Comparison of ENCODE assay signal across 15 cellular contexts in the genomic region with DNA sequence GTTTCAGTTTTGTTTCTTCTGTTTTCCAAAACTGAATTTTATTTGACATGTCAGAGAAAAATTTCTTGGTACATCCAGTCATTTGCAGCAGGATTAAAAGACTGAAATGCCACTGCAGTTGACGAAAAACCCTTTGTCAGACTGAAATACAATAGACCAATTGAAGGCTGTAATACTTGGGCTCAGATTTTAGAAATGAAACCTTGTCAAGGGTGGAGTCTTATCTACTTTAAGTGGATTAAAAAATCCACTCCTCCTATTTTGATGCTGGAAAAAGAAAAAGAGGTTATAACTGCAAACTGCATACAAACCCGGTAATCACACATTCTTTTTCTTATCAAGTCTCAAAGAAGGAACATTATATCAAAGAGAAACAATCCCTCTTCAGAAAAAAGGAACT.
A peak's percentile ranks its signal among the peaks of the same experiment; 100 is the strongest.
DNase-seq lines count a peak whose midpoint lies in the region; ATAC-seq and TF ChIP-seq lines count a peak whose summit lies in the region.
"Had no signal": no experiment of that assay in that cellular context is flagged by ENCODE, and none has a peak within 500 bp of the region (broad histone marks: within the 10 kb centered on the region; RNA-seq: fewer than 3 reads in every experiment).

No MANE protein-coding gene starts in this region.

- no peak overlapping the region for H3K27ac Mint-ChIP-seq in Calu3 (ENCODE audit: unreplicated experiment)
- H3K27ac Mint-ChIP-seq: B cell; CD4-positive, alpha-beta T cell had no signal

- H3K9me3 Mint-ChIP-seq in Calu3 (ENCODE audit: low read depth, unreplicated experiment): no peaks in the 10 kb centered on the region
- H3K9me3 Mint-ChIP-seq: CD4-positive, alpha-beta T cell had no signal

- H3K36me3 Mint-ChIP-seq in Calu3 (ENCODE audit: insufficient read depth, unreplicated experiment): peaks cover 11% of the 10 kb centered on the region

- in situ Hi-C loops in Panc1 (cut with HindIII; ENCODE audit: low pct_unique_long_range_greater_than_20kb, low sequenced_read_pairs): loop anchor here (25.0 kb wide), 1 partner anchor 327 kb away; no protein-coding TSS in a partner anchor

- H3K27me3 ChIP-seq in Panc1 (ENCODE audit: control insufficient read depth, insufficient read depth, low read length): no peaks in the 10 kb centered on the region
- no peaks in the 10 kb centered on the region for H3K27me3 ChIP-seq in dorsolateral prefrontal cortex

- H3K27ac ChIP-seq in Panc1 (ENCODE audit: low read length) (peak overlapping the region; percentile 15; the same call in 1 of the 2 replicates), dorsolateral prefrontal cortex (peak overlapping the region in 35 of 59 donors; percentile 0 to 73 (median 43))
- H3K27ac ChIP-seq: HL-60 had no signal

- DNase-seq in Panc1 (ENCODE audit: low read depth, low spot score): no peak
- DNase-seq in dorsolateral prefrontal cortex: no peak
- peak; percentile 65 for DNase-seq in pons (ENCODE audit: low spot score)
- DNase-seq in NCI-H526 (lab: John Stamatoyannopoulos, UW): no peak
- DNase-seq in Calu3: no peak
- DNase-seq in DMS114 treated with DMSO at 0.1 percent for 48 hours (lab: John Stamatoyannopoulos, UW; ENCODE audit: unreplicated experiment): no peak
- no peak for DNase-seq in NCI-H187 treated with DMSO at 0.1 percent for 48 hours (lab: John Stamatoyannopoulos, UW)
- DNase-seq: C1 segment of cervical spinal cord; CD4-positive, alpha-beta T cell; DMS153; DMS79 treated with DMSO at 0.1 percent for 48 hours; EL had no signal

- POLR2A ChIA-PET in Panc1 (lab: Charles Lee): no interaction called here

- H3K4me1 Mint-ChIP-seq in Calu3 (ENCODE audit: low read depth, unreplicated experiment): peaks cover 2% of the 10 kb centered on the region
- H3K4me1 Mint-ChIP-seq: B cell had no signal

- BruUV-seq in Panc1 (replicated peaks; lab: Mats Ljungman, UMichigan) (no TSS peak), Calu3 (replicated peaks; lab: Mats Ljungman, UMichigan) (no TSS peak)

- CTCF ChIA-PET in Panc1 (lab: Charles Lee): no interaction called here
- CTCF ChIA-PET in Calu3 (lab: Charles Lee): no interaction called here

- TF ChIP-seq CTCF in Panc1 (IDR thresholded peaks at IDR 0.05): no peak
- TF ChIP-seq CTCF in dorsolateral prefrontal cortex (IDR thresholded peaks at IDR 0.05 in 54 of 56, conservative IDR thresholded peaks at IDR 0.05 in 2 of 56; ENCODE audit: low read depth in 1 of 56, partially characterized antibody in 56 of 56): no peak
- no peak for TF ChIP-seq CTCF in Calu3 (IDR thresholded peaks at IDR 0.05; ENCODE audit: unreplicated experiment)

- H3K9me3 ChIP-seq in Panc1 (ENCODE audit: control insufficient read depth, insufficient read depth, low read depth, low read length): no peaks in the 10 kb centered on the region

- no peak overlapping the region for H3K4me3 Mint-ChIP-seq in Calu3 (ENCODE audit: low read depth, unreplicated experiment)
- H3K4me3 Mint-ChIP-seq: B cell; CD4-positive, alpha-beta T cell had no signal

- H3K4me1 ChIP-seq in Panc1 (ENCODE audit: control insufficient read depth, insufficient read depth, low read length): no peaks in the 10 kb centered on the region

- H3K36me3 ChIP-seq in Panc1 (ENCODE audit: control insufficient read depth, insufficient read depth, low read length): no peaks in the 10 kb centered on the region

- ATAC-seq in Panc1: no peak
- ATAC-seq: HCT116 had no signal

- no peaks in the 10 kb centered on the region for H3K27me3 Mint-ChIP-seq in Calu3 (ENCODE audit: unreplicated experiment)

- intact Hi-C loops in Panc1 (cut with micrococcal nuclease; ENCODE audit: unreplicated experiment) (no loop called here), dorsolateral prefrontal cortex (cut with DNase I) (loop anchor here in 1 of 2 donors (5.0 kb wide), 1 partner anchor 132 kb away; the partner anchor contains the start of gene ITPRID2), Calu3 (cut with micrococcal nuclease; ENCODE audit: unreplicated experiment) (no loop called here)

- H3K4me3 ChIP-seq in Panc1 (ENCODE audit: low read depth in 2 of 2, low read length in 2 of 2) (no peak overlapping the region), dorsolateral prefrontal cortex (peak overlapping the region in 1 of 59 donors; percentile 31)
